ENCODE assay signal across 1 cellular context in the genomic region with DNA sequence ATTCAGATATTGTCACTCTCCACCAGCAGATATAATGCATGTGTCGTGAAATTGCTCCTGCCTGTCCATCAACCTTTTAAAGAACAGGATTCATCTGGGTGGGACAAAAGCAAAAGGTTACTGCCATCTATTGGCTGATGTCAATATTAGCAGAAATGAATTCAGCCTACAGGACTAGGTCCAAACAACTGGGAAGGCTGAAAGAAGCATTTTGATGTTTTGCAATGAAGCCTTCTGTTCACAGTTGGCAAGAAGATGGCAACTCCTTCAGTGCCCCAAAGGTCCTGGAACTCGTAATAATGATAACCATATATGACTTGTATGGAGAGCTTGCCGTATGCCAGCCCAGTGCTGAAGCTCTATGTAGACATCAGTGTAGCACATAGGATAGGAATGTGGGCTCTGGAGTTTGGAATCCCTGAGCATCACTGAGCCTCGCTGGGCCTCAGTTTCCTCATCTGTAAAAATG.
TF ChIP-seq lines count a peak whose summit lies in the region.

No MANE protein-coding gene starts in this region.

TF ChIP-seq in HepG2, 621 proteins besides CTCF, POLR2A, EP300 and RAD21 (continued from another document):
- TF ChIP-seq ZNF788 (CRISPR knock-in tag; IDR thresholded peaks at IDR 0.05; ENCODE audit: borderline replicate concordance) (0 out of 2 replicates have a peak, but pooled peaks have one; percentile 32), ZNF550 (CRISPR knock-in tag; IDR thresholded peaks at IDR 0.05; ENCODE audit: borderline replicate concordance) (0 out of 2 replicates have a peak, but pooled peaks have one; percentile 32), ZNF816 (CRISPR knock-in tag; IDR thresholded peaks at IDR 0.05; ENCODE audit: borderline replicate concordance) (no peak), TBX2 (CRISPR knock-in tag; IDR thresholded peaks at IDR 0.05; ENCODE audit: borderline replicate concordance) (0 out of 2 replicates have a peak, but pooled peaks have one; percentile 39), ISL2 (CRISPR knock-in tag; IDR thresholded peaks at IDR 0.05) (peak; percentile 27; the same call in 1 of the 2 replicates), SMC3 (IDR thresholded peaks at IDR 0.05; ENCODE audit: low read length) (peak; percentile 76), NPAS2 (CRISPR knock-in tag; IDR thresholded peaks at IDR 0.05; ENCODE audit: borderline replicate concordance) (no peak), ZSCAN9 (CRISPR knock-in tag; IDR thresholded peaks at IDR 0.05; ENCODE audit: borderline replicate concordance) (no peak), ZNF766 (CRISPR knock-in tag; IDR thresholded peaks at IDR 0.05; ENCODE audit: borderline replicate concordance) (0 out of 2 replicates have a peak, but pooled peaks have one; percentile 37), XRCC5 (optimal IDR thresholded peaks at IDR 0.05; ENCODE audit: low read length) (peak; percentile 62), STAG1 (CRISPR knock-in tag; IDR thresholded peaks at IDR 0.05) (peak; percentile 94), EED (CRISPR knock-in tag; IDR thresholded peaks at IDR 0.05) (no peak), ZNF615 (CRISPR knock-in tag; IDR thresholded peaks at IDR 0.05; ENCODE audit: borderline replicate concordance) (0 out of 2 replicates have a peak, but pooled peaks have one; percentile 32), REPIN1 (CRISPR knock-in tag; IDR thresholded peaks at IDR 0.05; ENCODE audit: borderline replicate concordance, low read depth) (peak; percentile 41; the same call in 1 of the 2 replicates), MIXL1 (CRISPR knock-in tag; IDR thresholded peaks at IDR 0.05) (peak; percentile 81), ZFX (CRISPR knock-in tag; IDR thresholded peaks at IDR 0.05; ENCODE audit: low read depth) (no peak)
- TF ChIP-seq, protein P1, sequence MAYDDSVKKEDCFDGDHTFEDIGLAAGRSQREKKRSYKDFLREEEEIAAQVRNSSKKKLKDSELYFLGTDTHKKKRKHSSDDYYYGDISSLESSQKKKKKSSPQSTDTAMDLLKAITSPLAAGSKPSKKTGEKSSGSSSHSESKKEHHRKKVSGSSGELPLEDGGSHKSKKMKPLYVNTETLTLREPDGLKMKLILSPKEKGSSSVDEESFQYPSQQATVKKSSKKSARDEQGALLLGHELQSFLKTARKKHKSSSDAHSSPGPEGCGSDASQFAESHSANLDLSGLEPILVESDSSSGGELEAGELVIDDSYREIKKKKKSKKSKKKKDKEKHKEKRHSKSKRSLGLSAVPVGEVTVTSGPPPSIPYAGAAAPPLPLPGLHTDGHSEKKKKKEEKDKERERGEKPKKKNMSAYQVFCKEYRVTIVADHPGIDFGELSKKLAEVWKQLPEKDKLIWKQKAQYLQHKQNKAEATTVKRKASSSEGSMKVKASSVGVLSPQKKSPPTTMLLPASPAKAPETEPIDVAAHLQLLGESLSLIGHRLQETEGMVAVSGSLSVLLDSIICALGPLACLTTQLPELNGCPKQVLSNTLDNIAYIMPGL (CRISPR knock-in tag; IDR thresholded peaks at IDR 0.05; ENCODE audit: borderline replicate concordance in 1 of 2, low read depth in 1 of 2) = 0 out of 4 replicates have a peak, but pooled peaks of 1 of the 2 experiments have one; percentile 16
- TF ChIP-seq, protein P2, sequence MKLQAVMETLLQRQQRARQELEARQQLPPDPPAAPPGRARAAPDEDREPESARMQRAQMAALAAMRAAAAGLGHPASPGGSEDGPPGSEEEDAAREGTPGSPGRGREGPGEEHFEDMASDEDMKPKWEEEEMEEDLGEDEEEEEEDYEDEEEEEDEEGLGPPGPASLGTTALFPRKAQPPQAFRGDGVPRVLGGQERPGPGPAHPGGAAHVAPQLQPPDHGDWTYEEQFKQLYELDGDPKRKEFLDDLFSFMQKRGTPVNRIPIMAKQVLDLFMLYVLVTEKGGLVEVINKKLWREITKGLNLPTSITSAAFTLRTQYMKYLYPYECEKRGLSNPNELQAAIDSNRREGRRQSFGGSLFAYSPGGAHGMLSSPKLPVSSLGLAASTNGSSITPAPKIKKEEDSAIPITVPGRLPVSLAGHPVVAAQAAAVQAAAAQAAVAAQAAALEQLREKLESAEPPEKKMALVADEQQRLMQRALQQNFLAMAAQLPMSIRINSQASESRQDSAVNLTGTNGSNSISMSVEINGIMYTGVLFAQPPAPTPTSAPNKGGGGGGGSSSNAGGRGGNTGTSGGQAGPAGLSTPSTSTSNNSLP (IDR thresholded peaks at IDR 0.05; ENCODE audit: low read depth, low read length) = peak; percentile 65; the same call in 1 of the 2 replicates
- TF ChIP-seq, protein P3, sequence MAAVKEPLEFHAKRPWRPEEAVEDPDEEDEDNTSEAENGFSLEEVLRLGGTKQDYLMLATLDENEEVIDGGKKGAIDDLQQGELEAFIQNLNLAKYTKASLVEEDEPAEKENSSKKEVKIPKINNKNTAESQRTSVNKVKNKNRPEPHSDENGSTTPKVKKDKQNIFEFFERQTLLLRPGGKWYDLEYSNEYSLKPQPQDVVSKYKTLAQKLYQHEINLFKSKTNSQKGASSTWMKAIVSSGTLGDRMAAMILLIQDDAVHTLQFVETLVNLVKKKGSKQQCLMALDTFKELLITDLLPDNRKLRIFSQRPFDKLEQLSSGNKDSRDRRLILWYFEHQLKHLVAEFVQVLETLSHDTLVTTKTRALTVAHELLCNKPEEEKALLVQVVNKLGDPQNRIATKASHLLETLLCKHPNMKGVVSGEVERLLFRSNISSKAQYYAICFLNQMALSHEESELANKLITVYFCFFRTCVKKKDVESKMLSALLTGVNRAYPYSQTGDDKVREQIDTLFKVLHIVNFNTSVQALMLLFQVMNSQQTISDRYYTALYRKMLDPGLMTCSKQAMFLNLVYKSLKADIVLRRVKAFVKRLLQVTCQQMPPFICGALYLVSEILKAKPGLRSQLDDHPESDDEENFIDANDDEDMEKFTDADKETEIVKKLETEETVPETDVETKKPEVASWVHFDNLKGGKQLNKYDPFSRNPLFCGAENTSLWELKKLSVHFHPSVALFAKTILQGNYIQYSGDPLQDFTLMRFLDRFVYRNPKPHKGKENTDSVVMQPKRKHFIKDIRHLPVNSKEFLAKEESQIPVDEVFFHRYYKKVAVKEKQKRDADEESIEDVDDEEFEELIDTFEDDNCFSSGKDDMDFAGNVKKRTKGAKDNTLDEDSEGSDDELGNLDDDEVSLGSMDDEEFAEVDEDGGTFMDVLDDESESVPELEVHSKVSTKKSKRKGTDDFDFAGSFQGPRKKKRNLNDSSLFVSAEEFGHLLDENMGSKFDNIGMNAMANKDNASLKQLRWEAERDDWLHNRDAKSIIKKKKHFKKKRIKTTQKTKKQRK (IDR thresholded peaks at IDR 0.05; ENCODE audit: low read length) = no peak
- TF ChIP-seq, protein P4, sequence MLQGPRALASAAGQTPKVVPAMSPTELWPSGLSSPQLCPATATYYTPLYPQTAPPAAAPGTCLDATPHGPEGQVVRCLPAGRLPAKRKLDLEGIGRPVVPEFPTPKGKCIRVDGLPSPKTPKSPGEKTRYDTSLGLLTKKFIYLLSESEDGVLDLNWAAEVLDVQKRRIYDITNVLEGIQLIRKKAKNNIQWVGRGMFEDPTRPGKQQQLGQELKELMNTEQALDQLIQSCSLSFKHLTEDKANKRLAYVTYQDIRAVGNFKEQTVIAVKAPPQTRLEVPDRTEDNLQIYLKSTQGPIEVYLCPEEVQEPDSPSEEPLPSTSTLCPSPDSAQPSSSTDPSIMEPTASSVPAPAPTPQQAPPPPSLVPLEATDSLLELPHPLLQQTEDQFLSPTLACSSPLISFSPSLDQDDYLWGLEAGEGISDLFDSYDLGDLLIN (CRISPR knock-in tag; IDR thresholded peaks at IDR 0.05; ENCODE audit: borderline replicate concordance) = 0 out of 2 replicates have a peak, but pooled peaks have one; percentile 9
- TF ChIP-seq, protein P5, sequence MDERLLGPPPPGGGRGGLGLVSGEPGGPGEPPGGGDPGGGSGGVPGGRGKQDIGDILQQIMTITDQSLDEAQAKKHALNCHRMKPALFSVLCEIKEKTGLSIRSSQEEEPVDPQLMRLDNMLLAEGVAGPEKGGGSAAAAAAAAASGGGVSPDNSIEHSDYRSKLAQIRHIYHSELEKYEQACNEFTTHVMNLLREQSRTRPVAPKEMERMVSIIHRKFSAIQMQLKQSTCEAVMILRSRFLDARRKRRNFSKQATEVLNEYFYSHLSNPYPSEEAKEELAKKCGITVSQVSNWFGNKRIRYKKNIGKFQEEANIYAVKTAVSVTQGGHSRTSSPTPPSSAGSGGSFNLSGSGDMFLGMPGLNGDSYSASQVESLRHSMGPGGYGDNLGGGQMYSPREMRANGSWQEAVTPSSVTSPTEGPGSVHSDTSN (CRISPR knock-in tag; IDR thresholded peaks at IDR 0.05) = peak; percentile 81
- TF ChIP-seq, protein P6, sequence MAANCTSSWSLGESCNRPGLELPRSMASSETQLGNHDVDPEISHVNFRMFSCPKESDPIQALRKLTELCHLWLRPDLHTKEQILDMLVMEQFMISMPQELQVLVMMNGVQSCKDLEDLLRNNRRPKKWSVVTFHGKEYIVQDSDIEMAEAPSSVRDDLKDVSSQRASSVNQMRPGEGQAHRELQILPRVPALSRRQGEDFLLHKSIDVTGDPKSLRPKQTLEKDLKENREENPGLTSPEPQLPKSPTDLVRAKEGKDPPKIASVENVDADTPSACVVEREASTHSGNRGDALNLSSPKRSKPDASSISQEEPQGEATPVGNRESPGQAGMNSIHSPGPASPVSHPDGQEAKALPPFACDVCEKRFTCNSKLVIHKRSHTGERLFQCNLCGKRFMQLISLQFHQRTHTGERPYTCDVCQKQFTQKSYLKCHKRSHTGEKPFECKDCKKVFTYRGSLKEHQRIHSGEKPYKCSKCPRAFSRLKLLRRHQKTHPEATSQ (CRISPR knock-in tag; IDR thresholded peaks at IDR 0.05; ENCODE audit: borderline replicate concordance) = peak; percentile 46; the same call in 1 of the 2 replicates
